ENCODE assay signal across 31 cellular contexts in the genomic region with DNA sequence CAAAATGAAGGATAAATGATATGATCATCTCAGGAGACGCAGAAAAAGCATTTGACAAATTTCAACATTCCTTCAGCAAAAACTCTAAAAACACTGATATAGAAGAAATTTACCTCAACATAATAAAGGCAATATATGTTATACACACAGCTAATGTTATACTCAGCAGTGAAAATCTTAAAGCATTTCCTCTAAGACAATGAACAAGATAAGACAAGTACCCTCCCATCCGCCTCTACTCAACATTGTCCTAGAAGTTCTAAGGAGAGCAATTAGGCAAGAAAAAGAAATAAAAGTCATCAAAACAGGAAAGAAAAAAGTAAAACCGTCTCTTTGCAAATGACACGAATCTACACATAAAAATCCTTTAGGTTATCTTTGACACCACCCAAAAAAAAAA.
"Had no signal": no experiment of that assay in that cellular context is flagged by ENCODE, and none has a peak within 500 bp of the region (broad histone marks: within the 10 kb centered on the region; RNA-seq: fewer than 3 reads in every experiment).

No MANE protein-coding gene starts in this region.

- H3K27me3 ChIP-seq: dorsolateral prefrontal cortex, gastroesophageal sphincter, heart right ventricle, hepatocyte had no signal

- FAIRE-seq: astrocyte, TTC549 had no signal

- ATAC-seq: activated CD8-positive, alpha-beta T cell treated with anti-CD3 and anti-CD28 coated beads for 36 hours; activated T-cell treated with anti-CD3 and anti-CD28 coated beads, Interleukin-2, amount 50 U/mL, for 4 hours; activated T-helper 17 cell treated with anti-CD3 and anti-CD28 coated beads, Interleukin-2, amount 50 U/mL, for 72 hours; esophagus mucosa; gastroesophageal sphincter; heart right ventricle; T-helper 17 cell; WTC11 had no signal

- H3K27ac ChIP-seq: coronary artery, dorsolateral prefrontal cortex, gastroesophageal sphincter, heart right ventricle, hepatocyte, VCaP had no signal

- H3K27me3 Mint-ChIP-seq: activated CD8-positive, alpha-beta T cell treated with anti-CD3 and anti-CD28 coated beads for 36 hours; activated naive CD8-positive, alpha-beta T cell; activated T-helper 17 cell treated with anti-CD3 and anti-CD28 coated beads, Interleukin-2, amount 50 U/mL, for 72 hours; central memory CD8-positive, alpha-beta T cell; dendritic cell treated with granulocyte-macrophage colony-stimulating factor and Interleukin-4, amounts not matched to agents 40 ng/mL and 50 ng/mL, for 4 days; T-helper 17 cell had no signal

- H3K4me3 ChIP-seq: coronary artery, dorsolateral prefrontal cortex, gastroesophageal sphincter, heart right ventricle, hepatocyte had no signal

- H3K4me1 ChIP-seq: gastroesophageal sphincter, heart right ventricle had no signal

- DNase-seq: activated CD4-positive, alpha-beta T cell treated with anti-CD3 and anti-CD28 coated beads for 48 hours; activated CD4-positive, alpha-beta T cell treated with anti-CD3 and anti-CD28 coated beads, Interleukin-2, amount 50 U/mL, for 1 hour; activated CD4-positive, alpha-beta T cell treated with anti-CD3 and anti-CD28 coated beads, Interleukin-2, amount 50 U/mL, for 48 hours; activated CD8-positive, alpha-beta memory T cell treated with anti-CD3 and anti-CD28 coated beads for 24 hours; activated CD8-positive, alpha-beta T cell treated with anti-CD3 and anti-CD28 coated beads for 36 hours; activated effector memory CD4-positive, alpha-beta T cell treated with Interleukin-2 at 50 U/mL for 16 hours; activated gamma-delta T cell treated with Interleukin-2 at 50 U/mL for 16 hours; activated naive CD4-positive, alpha-beta T cell treated with anti-CD3 and anti-CD28 coated beads, Interleukin-2, amount 50 U/mL, for 16 hours; activated naive CD4-positive, alpha-beta T cell treated with Interleukin-2 at 50 U/mL for 16 hours; activated T-cell treated with anti-CD3 and anti-CD28 coated beads, Interleukin-2, amount 50 U/mL, for 4 hours; amniotic stem cell; anterior cingulate cortex; dorsolateral prefrontal cortex; effector memory CD4-positive, alpha-beta T cell; endodermal cell; foreskin melanocyte; heart right ventricle; T-helper 1 cell; T-helper 17 cell had no signal

- H3K36me3 ChIP-seq: gastroesophageal sphincter, heart right ventricle had no signal

- H3K36me3 Mint-ChIP-seq: activated naive CD8-positive, alpha-beta T cell had no signal

- H3K4me3 Mint-ChIP-seq: activated CD8-positive, alpha-beta T cell treated with anti-CD3 and anti-CD28 coated beads for 36 hours; activated naive CD8-positive, alpha-beta T cell; activated T-cell treated with anti-CD3 and anti-CD28 coated beads, Interleukin-2, amount 50 U/mL, for 4 hours; activated T-helper 17 cell treated with anti-CD3 and anti-CD28 coated beads, Interleukin-2, amount 50 U/mL, for 72 hours; central memory CD8-positive, alpha-beta T cell; dendritic cell treated with granulocyte-macrophage colony-stimulating factor and Interleukin-4, amounts not matched to agents 40 ng/mL and 50 ng/mL, for 4 days; endodermal cell; T-helper 17 cell; WTC11 had no signal

- H3K27ac Mint-ChIP-seq: activated CD8-positive, alpha-beta T cell treated with anti-CD3 and anti-CD28 coated beads for 36 hours; activated naive CD8-positive, alpha-beta T cell; activated T-helper 17 cell treated with anti-CD3 and anti-CD28 coated beads, Interleukin-2, amount 50 U/mL, for 72 hours; dendritic cell treated with granulocyte-macrophage colony-stimulating factor and Interleukin-4, amounts not matched to agents 40 ng/mL and 50 ng/mL, for 4 days; endodermal cell; T-helper 17 cell; WTC11 had no signal

- H3K4me1 Mint-ChIP-seq: activated T-helper 17 cell treated with anti-CD3 and anti-CD28 coated beads, Interleukin-2, amount 50 U/mL, for 72 hours; central memory CD8-positive, alpha-beta T cell; endodermal cell; T-helper 17 cell had no signal
